In genomic region chr2:216014006-216014405, GRCh38 we compare ENCODE assay signal across 9 cellular contexts. TPM values are rescaled to one million over a fixed set of nuclear protein-coding genes. Genes with fewer than 3 reads are reported as not detected.
DNase-seq lines count a peak whose midpoint lies in the region; ATAC-seq, FAIRE-seq and TF ChIP-seq lines count a peak whose summit lies in the region.
"Had no signal": no experiment of that assay in that cellular context is flagged by ENCODE, and none has a peak within 500 bp of the region (broad histone marks: within the 10 kb centered on the region; RNA-seq: fewer than 3 reads in every experiment).

No MANE protein-coding gene starts in this region.

- no peak overlapping the region for H3K27ac ChIP-seq in HepG2 (ENCODE audit: extremely low read length, insufficient read depth, low read length)
- no peak overlapping the region for H3K27ac ChIP-seq in right lobe of liver
- H3K27ac ChIP-seq in lower lobe of right lung: no peak overlapping the region

- peaks cover 27% of the 10 kb centered on the region for H3K79me2 ChIP-seq in HepG2 (ENCODE audit: insufficient read depth, low read length)

- TF ChIP-seq POLR2A in HepG2 (IDR thresholded peaks at IDR 0.05; ENCODE audit: insufficient read depth in 1 of 2, low read depth in 2 of 2, low read length in 2 of 2) (no peak), right lobe of liver (IDR thresholded peaks at IDR 0.05) (no peak)

- no peaks in the 10 kb centered on the region for H3K27me3 Mint-ChIP-seq in activated CD8-positive, alpha-beta T cell treated with anti-CD3 and anti-CD28 coated beads, Interleukin-2, amount 10 ng/mL, durations not matched to agents 7 days and 5 days (ENCODE audit: low read depth)

- DNase-seq in HepG2 (ENCODE audit: low spot score) (no peak), right lobe of liver (no peak), lower lobe of right lung (no peak), DMS114 treated with DMSO at 0.1 percent for 48 hours (lab: John Stamatoyannopoulos, UW; ENCODE audit: unreplicated experiment) (no peak), activated gamma-delta T cell treated with Interleukin-2 at 50 U/mL for 16 hours (no peak), cortex of kidney (lab: John Stamatoyannopoulos, UW) (no peak), inferior parietal cortex (ENCODE audit: extremely low spot score) (no peak)
- no peak for DNase-seq in activated CD8-positive, alpha-beta T cell treated with anti-CD3 and anti-CD28 coated beads, Interleukin-2, amount 10 ng/mL, durations not matched to agents 7 days and 5 days

- H3K36me3 Mint-ChIP-seq in activated CD8-positive, alpha-beta T cell treated with anti-CD3 and anti-CD28 coated beads, Interleukin-2, amount 10 ng/mL, durations not matched to agents 7 days and 5 days (ENCODE audit: low read depth): peaks cover 8% of the 10 kb centered on the region

- POLR2A ChIA-PET in HepG2 (lab: Yijun Ruan, JAX): interaction anchor here (0.6 kb wide), 1 partner anchor 140 kb away, joined by 3 read pairs; no protein-coding TSS in a partner anchor
- POLR2A ChIA-PET in activated CD8-positive, alpha-beta T cell treated with anti-CD3 and anti-CD28 coated beads, Interleukin-2, amount 10 ng/mL, durations not matched to agents 7 days and 5 days (lab: Charles Lee): no interaction called here

- H4K20me1 ChIP-seq in HepG2 (ENCODE audit: insufficient read depth, low read length): no peaks in the 10 kb centered on the region

- H3K36me3 ChIP-seq in HepG2 (replicated peaks in 1 of 2; ENCODE audit: control insufficient read depth in 1 of 2, insufficient read depth in 2 of 2, low read length in 2 of 2) (peaks cover 1 to 17% of the 10 kb centered on the region in 2 experiments; a peak in 2 of 5 replicates), right lobe of liver (no peaks in the 10 kb centered on the region), lower lobe of right lung (no peaks in the 10 kb centered on the region)
- H3K36me3 ChIP-seq: BE2C had no signal

- no TSS peak for BruUV-seq in HepG2 (replicated peaks; lab: Mats Ljungman, UMichigan)

- H3K9ac ChIP-seq in HepG2 (ENCODE audit: insufficient read depth, low read depth, low read length): no peak overlapping the region

- intact Hi-C loops in HepG2 (cut with micrococcal nuclease; ENCODE audit: unreplicated experiment) (loop anchor here (5.0 kb wide), 1 partner anchor 47 kb away; no protein-coding TSS in a partner anchor), right lobe of liver (cut with DNase I) (loop anchor here in 1 of 2 donors (10.0 kb wide), 1 partner anchor 59 kb away; no protein-coding TSS in a partner anchor), lower lobe of right lung (cut with DNase I) (no loop called here)

- no peaks in the 10 kb centered on the region for H3K27me3 ChIP-seq in HepG2 (ENCODE audit: control insufficient read depth in 1 of 2, insufficient read depth in 2 of 2, low read length in 2 of 2)
- no peaks in the 10 kb centered on the region for H3K27me3 ChIP-seq in right lobe of liver
- no peaks in the 10 kb centered on the region for H3K27me3 ChIP-seq in lower lobe of right lung (ENCODE audit: low read depth)
- H3K27me3 ChIP-seq: BE2C had no signal

- peak overlapping the region; percentile 51 for H3K4me3 Mint-ChIP-seq in activated CD8-positive, alpha-beta T cell treated with anti-CD3 and anti-CD28 coated beads, Interleukin-2, amount 10 ng/mL, durations not matched to agents 7 days and 5 days

- 96% methylated on average over 8 of the region's 8 CpGs for WGBS in HepG2 (ENCODE audit: low lambda C conversion rate)
- 87% methylated on average over 8 of the region's 8 CpGs for WGBS in right lobe of liver (ENCODE audit: insufficient coverage, low coverage, low lambda C conversion rate, missing lambda C conversion rate)

- TF ChIP-seq EP300 in HepG2 (IDR thresholded peaks at IDR 0.05; ENCODE audit: low read depth in 2 of 2, low read length in 2 of 2) (no peak), HepG2 (CRISPR knock-in tag; IDR thresholded peaks at IDR 0.05; ENCODE audit: borderline replicate concordance) (no peak)

- H3K4me1 ChIP-seq in HepG2 (ENCODE audit: insufficient read depth, low read length) (peaks cover 15% of the 10 kb centered on the region), right lobe of liver (peaks cover 0 to 21% (median 5%) of the 10 kb centered on the region in 4 donors), lower lobe of right lung (peaks cover 25% of the 10 kb centered on the region)

- peak overlapping the region; percentile 48 for H3K27ac Mint-ChIP-seq in activated CD8-positive, alpha-beta T cell treated with anti-CD3 and anti-CD28 coated beads, Interleukin-2, amount 10 ng/mL, durations not matched to agents 7 days and 5 days

- peak overlapping the region; percentile 84; the same call in 1 of the 2 replicates for H3K4me2 ChIP-seq in HepG2 (ENCODE audit: low read depth, low read length)

- ATAC-seq in HepG2: no peak
- ATAC-seq in right lobe of liver: no peak
- ATAC-seq in activated CD8-positive, alpha-beta T cell treated with anti-CD3 and anti-CD28 coated beads, Interleukin-2, amount 10 ng/mL, durations not matched to agents 7 days and 5 days: no peak
- ATAC-seq in lower lobe of right lung: no peak

- H2AFZ ChIP-seq in HepG2 (ENCODE audit: low read length): no peak overlapping the region

- in situ Hi-C loops in HepG2 (cut with HindIII; ENCODE audit: extremely low pct_ligation_motif_present, low pct_unique_long_range_greater_than_20kb): loop anchor here (5.0 kb wide), 1 partner anchor 62 kb away; no protein-coding TSS in a partner anchor

- TF ChIP-seq CTCF in HepG2 (CRISPR knock-in tag; IDR thresholded peaks at IDR 0.05) (no peak), right lobe of liver (IDR thresholded peaks at IDR 0.05) (no peak), lower lobe of right lung (IDR thresholded peaks at IDR 0.05) (no peak)

- H3K4me1 Mint-ChIP-seq in activated CD8-positive, alpha-beta T cell treated with anti-CD3 and anti-CD28 coated beads, Interleukin-2, amount 10 ng/mL, durations not matched to agents 7 days and 5 days (ENCODE audit: low read depth): peaks cover 57% of the 10 kb centered on the region

- TF ChIP-seq RAD21 in HepG2 (CRISPR knock-in tag; IDR thresholded peaks at IDR 0.05): no peak

- H3K9me3 ChIP-seq in HepG2 (ENCODE audit: low read length) (no peaks in the 10 kb centered on the region), right lobe of liver (no peaks in the 10 kb centered on the region), lower lobe of right lung (no peaks in the 10 kb centered on the region)
- H3K9me3 ChIP-seq: BE2C had no signal

- no peak for FAIRE-seq in HepG2 (lab: Jason Lieb, UNC)

- H3K4me3 ChIP-seq in HepG2 (replicated peaks in 1 of 3; ENCODE audit: insufficient read depth in 1 of 3, low read depth in 2 of 3, low read length in 3 of 3): no peak overlapping the region; a peak in 1 of 6 replicates
- no peak overlapping the region for H3K4me3 ChIP-seq in right lobe of liver
- H3K4me3 ChIP-seq in lower lobe of right lung: peak overlapping the region; percentile 67

- CTCF ChIA-PET in HepG2 (lab: Yijun Ruan, JAX; ENCODE audit: low intra/inter-chr PET ratio, low total read pairs): interaction anchor here (1.3 to 2.3 kb wide), 2 partner anchors 9 to 64 kb away, joined by 12 to 13 read pairs; no protein-coding TSS in a partner anchor
- CTCF ChIA-PET in activated CD8-positive, alpha-beta T cell treated with anti-CD3 and anti-CD28 coated beads, Interleukin-2, amount 10 ng/mL, durations not matched to agents 7 days and 5 days (lab: Charles Lee): interaction anchor here (0.8 to 3.9 kb wide), 7 partner anchors 9 to 702 kb away, joined by 3 to 26 read pairs (median 4); partner anchors contain the start of gene ATIC

- peaks cover 5% of the 10 kb centered on the region for H3K9me3 Mint-ChIP-seq in activated CD8-positive, alpha-beta T cell treated with anti-CD3 and anti-CD28 coated beads, Interleukin-2, amount 10 ng/mL, durations not matched to agents 7 days and 5 days (ENCODE audit: insufficient read depth)

TF ChIP-seq in HepG2, 621 proteins besides CTCF, POLR2A, EP300 and RAD21:
- TF ChIP-seq MAFK (conservative IDR thresholded peaks at IDR 0.05 in 1 of 2, IDR thresholded peaks at IDR 0.05 in 1 of 2; ENCODE audit: low read length in 2 of 2) (peak in 1 of 2 experiments; percentile 27; a peak in 1 of 4 replicates), ARNT2 (CRISPR knock-in tag; IDR thresholded peaks at IDR 0.05; ENCODE audit: low read depth) (no peak)

RNA-seq across cellular contexts. Expression of gene MREG, which starts 0.7 kb away (rescaled TPM):
- 23.3 and 26.4 TPM in 2 replicates for total RNA-seq in HepG2 (2016; rRNA removed; fragmentation: Illumina TruSeq; extraction: Trizol)
- 6.9 and 11.0 TPM in 2 replicates for total RNA-seq in HepG2 (2016; cell fraction: cytosol; rRNA removed; fragmentation: Illumina TruSeq; extraction: Trizol; ENCODE audit: low read depth)
- total RNA-seq in HepG2 (2016; cell fraction: insoluble cytoplasmic fraction; rRNA removed; fragmentation: Illumina TruSeq; extraction: Trizol): 22.5 and 23.8 TPM in 2 replicates
- 27.6 and 31.1 TPM in 2 replicates for total RNA-seq in HepG2 (2016; cell fraction: membrane; rRNA removed; fragmentation: Illumina TruSeq; extraction: Trizol)
- 22.1 and 26.5 TPM in 2 replicates for total RNA-seq in HepG2 (2016; cell fraction: nucleus; rRNA removed; fragmentation: Illumina TruSeq; extraction: Trizol)
- 7.3 and 7.5 TPM in 2 replicates for polyA plus RNA-seq in HepG2 (2011; rRNA removed)
- 2.8 and 3.0 TPM in 2 replicates for polyA plus RNA-seq in HepG2 (2011; cell fraction: cytosol; rRNA removed)
- polyA plus RNA-seq in HepG2 (2011; cell fraction: nucleus; rRNA removed): 10.6 and 11.6 TPM in 2 replicates
- 7.0 and 9.3 TPM in 2 replicates for polyA plus RNA-seq in HepG2 (2012)
- polyA plus RNA-seq in HepG2 (2016; cell fraction: cytosol; fragmentation: Illumina TruSeq; extraction: Trizol; ENCODE audit: low read depth): 10.0 and 14.5 TPM in 2 replicates
- polyA plus RNA-seq in HepG2 (2016; cell fraction: insoluble cytoplasmic fraction; fragmentation: Illumina TruSeq; extraction: Trizol; ENCODE audit: low read depth): 24.4 and 25.1 TPM in 2 replicates
- 20.9 and 23.0 TPM in 2 replicates for polyA plus RNA-seq in HepG2 (2016; cell fraction: membrane; fragmentation: Illumina TruSeq; extraction: Trizol; ENCODE audit: low read depth)
- 32.8 and 32.9 TPM in 2 replicates for polyA plus RNA-seq in HepG2 (2016; cell fraction: nucleus; fragmentation: Illumina TruSeq; extraction: Trizol; ENCODE audit: insufficient read depth, low read depth)
- 3.6 and 3.9 TPM in 2 replicates for polyA minus RNA-seq in HepG2 (2011; rRNA and poly(A)+ RNA removed; ENCODE audit: low replicate concordance)
- 4.0 and 4.3 TPM in 2 replicates for polyA minus RNA-seq in HepG2 (2011; cell fraction: cytosol; rRNA and poly(A)+ RNA removed)
- 19.2 and 20.6 TPM in 2 replicates for polyA minus RNA-seq in HepG2 (2011; cell fraction: nucleus; rRNA and poly(A)+ RNA removed)
- 1 to 10 TPM; 2.0 to 9.6 (median 5.0) TPM for total RNA-seq in right lobe of liver
- total RNA-seq in activated CD8-positive, alpha-beta T cell treated with anti-CD3 and anti-CD28 coated beads, Interleukin-2, amount 10 ng/mL, durations not matched to agents 7 days and 5 days: 10 to 100 TPM; 10.9 to 12.1 TPM
- total RNA-seq in lower lobe of right lung: 12.7 TPM
